Comparison of ENCODE assay signal across 18 cellular contexts in genomic region chr7:2732388-2732787, GRCh38. TPM values are rescaled to one million over a fixed set of nuclear protein-coding genes. Genes with fewer than 3 reads are reported as not detected.
DNase-seq lines count a peak whose midpoint lies in the region; ATAC-seq and TF ChIP-seq lines count a peak whose summit lies in the region.
"Had no signal": no experiment of that assay in that cellular context is flagged by ENCODE, and none has a peak within 500 bp of the region (broad histone marks: within the 10 kb centered on the region; RNA-seq: fewer than 3 reads in every experiment).

No MANE protein-coding gene starts in this region.

- H4K8ac ChIP-seq in H9 (replicated peaks; ENCODE audit: insufficient read length, low read depth, low read length) = no peak overlapping the region
- H4K8ac ChIP-seq in neuronal stem cell (ENCODE audit: low read depth, low read length) = no peak overlapping the region

- peak overlapping the region in 3 of 10 experiments; percentile 55 to 57 (median 56); a peak in 4 of 20 replicates for H3K4me3 ChIP-seq in BLaER1 treated with 17β-estradiol and CSF1 and Interleukin-3, amounts not matched to agents 10 nM and 100 nM
- H3K4me3 ChIP-seq in heart right ventricle (no peak overlapping the region), skeletal muscle tissue (ENCODE audit: low read length in 3 of 3) (no peak overlapping the region), neuronal stem cell (ENCODE audit: low read length in 2 of 2) (no peak overlapping the region)
- H3K4me3 ChIP-seq: gastroesophageal sphincter, GM12878 had no signal

- DNase-seq in H9 (peak; percentile 10), heart right ventricle (no peak), activated gamma-delta T cell treated with Interleukin-2 at 50 U/mL for 16 hours (no peak), neuronal stem cell (ENCODE audit: low spot score) (no peak)
- DNase-seq: activated naive CD4-positive, alpha-beta T cell treated with anti-CD3 and anti-CD28 coated beads for 36 hours; GDM1; MM.1S; NCI-H510A treated with DMSO at 0.1 percent for 48 hours; SHP77 treated with DMSO at 0.1 percent for 48 hours; stimulated activated CD4-positive, alpha-beta T cell treated with anti-CD3 and anti-CD28 coated beads, Interleukin-12 subunit alpha, Interleukin-12 subunit beta, amount 100 ng/mL, for 4 hours; stimulated activated naive CD4-positive, alpha-beta T cell treated with Interleukin-2 at 50 U/mL for 16 hours had no signal

- no peak overlapping the region for H3K14ac ChIP-seq in H9 (ENCODE audit: insufficient read depth, low read length)
- no peak overlapping the region for H3K14ac ChIP-seq in neuronal stem cell (ENCODE audit: low read length)

- H3K9ac ChIP-seq in BLaER1 treated with 17β-estradiol and CSF1 and Interleukin-3, amounts not matched to agents 10 nM and 100 nM = peak overlapping the region in 7 of 11 experiments; percentile 79 to 90 (median 87); a peak in 11 of 22 replicates
- H3K9ac ChIP-seq in H9 (ENCODE audit: extremely low read depth, insufficient read length, low read length) (no peak overlapping the region), skeletal muscle tissue (ENCODE audit: low read depth in 1 of 3, low read length in 3 of 3) (no peak overlapping the region), neuronal stem cell (ENCODE audit: low read depth, low read length, poor library complexity) (no peak overlapping the region)
- H3K9ac ChIP-seq: parathyroid adenoma had no signal

- H3T11ph ChIP-seq in H9 (ENCODE audit: low read length) = no peak overlapping the region

- H4K5ac ChIP-seq in H9 (ENCODE audit: insufficient read length, low read depth, low read length) = no peak overlapping the region

- H2BK12ac ChIP-seq in H9 (ENCODE audit: insufficient read length, low read depth, low read length) (no peak overlapping the region), neuronal stem cell (ENCODE audit: low read length) (no peak overlapping the region)

- H3K4ac ChIP-seq in H9 (ENCODE audit: low read depth, low read length) (no peak overlapping the region), neuronal stem cell (ENCODE audit: low read length) (no peak overlapping the region)

- H3K18ac ChIP-seq in H9 (ENCODE audit: insufficient read length, low read depth, low read length) (no peak overlapping the region), neuronal stem cell (ENCODE audit: low read length) (no peak overlapping the region)

- no peak overlapping the region for H3K4me3 Mint-ChIP-seq in H9
- H3K4me3 Mint-ChIP-seq: activated CD8-positive, alpha-beta memory T cell treated with anti-CD3 and anti-CD28 coated beads, Interleukin-2, amount 10 ng/mL, durations not matched to agents 7 days and 5 days; activated naive CD4-positive, alpha-beta T cell treated with anti-CD3 and anti-CD28 coated beads for 36 hours had no signal

- H3K27ac Mint-ChIP-seq in H9 = peak overlapping the region in 2 of 3 experiments; percentile 3 to 29; a peak in 1 of 7 replicates
- H3K27ac Mint-ChIP-seq: activated naive CD4-positive, alpha-beta T cell treated with anti-CD3 and anti-CD28 coated beads for 36 hours had no signal

- H3K27me3 ChIP-seq in BLaER1 treated with 17β-estradiol and CSF1 and Interleukin-3, amounts not matched to agents 10 nM and 100 nM = peaks cover 0 to 13% (median 0%) of the 10 kb centered on the region in 11 experiments; a peak in 2 of 22 replicates
- H3K27me3 ChIP-seq in H9 (ENCODE audit: insufficient read depth, low read length) = no peaks in the 10 kb centered on the region
- no peaks in the 10 kb centered on the region for H3K27me3 ChIP-seq in heart right ventricle
- no peaks in the 10 kb centered on the region for H3K27me3 ChIP-seq in skeletal muscle tissue (ENCODE audit: control insufficient read depth in 3 of 3, insufficient read depth in 3 of 3, low read length in 3 of 3)
- H3K27me3 ChIP-seq in neuronal stem cell (ENCODE audit: control insufficient read depth in 3 of 3, insufficient read depth in 3 of 3, low read depth in 1 of 3, low read length in 3 of 3) = no peaks in the 10 kb centered on the region
- H3K27me3 ChIP-seq: gastroesophageal sphincter had no signal

- intact Hi-C loops in heart right ventricle (cut with DNase I) = loop anchor here in 1 of 10 donors (10.0 kb wide), 1 partner anchor 112 kb away; the partner anchor contains the start of gene GNA12

- H3K56ac ChIP-seq in H9 (ENCODE audit: insufficient read length, low read depth, low read length) = no peak overlapping the region

- H3K27ac ChIP-seq in BLaER1 treated with 17β-estradiol and CSF1 and Interleukin-3, amounts not matched to agents 10 nM and 100 nM = peak overlapping the region in 8 of 11 experiments; percentile 84 to 98 (median 95); a peak in 14 of 22 replicates
- H3K27ac ChIP-seq in H9 (ENCODE audit: insufficient read length, low read depth, low read length) (no peak overlapping the region), heart right ventricle (peak overlapping the region in 8 of 10 donors; percentile 23 to 83 (median 62)), skeletal muscle tissue (ENCODE audit: low read depth, low read length) (peak overlapping the region; percentile 79), neuronal stem cell (replicated peaks; ENCODE audit: low read length) (no peak overlapping the region)
- H3K27ac ChIP-seq: parathyroid adenoma had no signal

- H4K91ac ChIP-seq in H9 (ENCODE audit: insufficient read length, low read depth, low read length) (no peak overlapping the region), neuronal stem cell (ENCODE audit: low read depth, low read length, poor library complexity) (no peak overlapping the region)

- H2BK5ac ChIP-seq in H9 (ENCODE audit: insufficient read length, low read length) (no peak overlapping the region), neuronal stem cell (ENCODE audit: low read length) (no peak overlapping the region)

- peaks cover 0 to 56% (median 7%) of the 10 kb centered on the region in 11 experiments; a peak in 7 of 22 replicates for H4K20me1 ChIP-seq in BLaER1 treated with 17β-estradiol and CSF1 and Interleukin-3, amounts not matched to agents 10 nM and 100 nM
- H4K20me1 ChIP-seq in H9 (ENCODE audit: control insufficient read depth, insufficient read depth, insufficient read length) = no peaks in the 10 kb centered on the region

- no peak overlapping the region for H2BK20ac ChIP-seq in H9 (ENCODE audit: low read depth, low read length, poor library complexity, severe bottlenecking)

- peaks cover 75 to 99% (median 97%) of the 10 kb centered on the region in 10 experiments for H3K4me1 ChIP-seq in BLaER1 treated with 17β-estradiol and CSF1 and Interleukin-3, amounts not matched to agents 10 nM and 100 nM
- no peaks in the 10 kb centered on the region; the same call in 1 of the 2 replicates for H3K4me1 ChIP-seq in H9 (ENCODE audit: insufficient read depth, low read length)
- H3K4me1 ChIP-seq in heart right ventricle = peaks cover 20 to 65% (median 41%) of the 10 kb centered on the region in 9 donors
- H3K4me1 ChIP-seq in skeletal muscle tissue (ENCODE audit: control insufficient read depth in 3 of 3, insufficient read depth in 3 of 3, low read length in 3 of 3) = peaks cover 30 to 44% (median 35%) of the 10 kb centered on the region in 3 donors
- peaks cover 3 to 5% of the 10 kb centered on the region in 2 donors for H3K4me1 ChIP-seq in neuronal stem cell (ENCODE audit: control insufficient read depth in 2 of 2, insufficient read depth in 1 of 2, low read depth in 1 of 2, low read length in 2 of 2)
- H3K4me1 ChIP-seq: parathyroid adenoma had no signal

- H2BK120ac ChIP-seq in H9 (ENCODE audit: low read depth, low read length, poor library complexity, severe bottlenecking) (no peak overlapping the region), neuronal stem cell (ENCODE audit: low read depth, low read length) (no peak overlapping the region)

- H2AK5ac ChIP-seq in H9 (ENCODE audit: insufficient read length, low read length) (no peak overlapping the region), neuronal stem cell (ENCODE audit: low read depth, low read length) (no peak overlapping the region)

- TF ChIP-seq CTCF in H9 (conservative IDR thresholded peaks at IDR 0.05) = no peak
- no peak for TF ChIP-seq CTCF in heart right ventricle (IDR thresholded peaks at IDR 0.05)

- H2BK15ac ChIP-seq in H9 (ENCODE audit: low read depth, low read length) = no peak overlapping the region
- no peak overlapping the region for H2BK15ac ChIP-seq in neuronal stem cell (ENCODE audit: low read length)

- ATAC-seq in heart right ventricle (no peak), GM21619 (IDR thresholded peaks at IDR 0.05; ENCODE audit: unreplicated experiment) (no peak)
- ATAC-seq: activated CD8-positive, alpha-beta memory T cell treated with anti-CD3 and anti-CD28 coated beads, Interleukin-2, amount 10 ng/mL, durations not matched to agents 7 days and 5 days; GM12878 had no signal

- peak overlapping the region in 10 of 11 experiments; percentile 83 to 98 (median 94); a peak in 19 of 22 replicates for H3K4me2 ChIP-seq in BLaER1 treated with 17β-estradiol and CSF1 and Interleukin-3, amounts not matched to agents 10 nM and 100 nM
- H3K4me2 ChIP-seq in H9 (ENCODE audit: insufficient read depth, insufficient read length, low read length) (no peak overlapping the region), neuronal stem cell (ENCODE audit: insufficient read depth, low read length, poor library complexity, severe bottlenecking) (no peak overlapping the region)

- no peaks in the 10 kb centered on the region for H3K27me3 Mint-ChIP-seq in H9 (ENCODE audit: low read depth)
- H3K27me3 Mint-ChIP-seq: activated CD8-positive, alpha-beta memory T cell treated with anti-CD3 and anti-CD28 coated beads, Interleukin-2, amount 10 ng/mL, durations not matched to agents 7 days and 5 days had no signal

- peaks cover 0 to 14% (median 0%) of the 10 kb centered on the region in 11 experiments; a peak in 6 of 22 replicates for H3K9me3 ChIP-seq in BLaER1 treated with 17β-estradiol and CSF1 and Interleukin-3, amounts not matched to agents 10 nM and 100 nM (replicated peaks in 1 of 11)
- no peaks in the 10 kb centered on the region for H3K9me3 ChIP-seq in H9 (ENCODE audit: control insufficient read depth, low read depth, low read length)
- H3K9me3 ChIP-seq in heart right ventricle = peaks cover 0 to 9% (median 0%) of the 10 kb centered on the region in 11 donors
- H3K9me3 ChIP-seq in skeletal muscle tissue (ENCODE audit: control insufficient read depth in 3 of 3, low read length in 3 of 3) = no peaks in the 10 kb centered on the region
- peaks cover 2 to 9% of the 10 kb centered on the region in 2 donors for H3K9me3 ChIP-seq in neuronal stem cell (replicated peaks in 1 of 2; ENCODE audit: control insufficient read depth in 2 of 2, insufficient read depth in 1 of 2, low read depth in 1 of 2, low read length in 2 of 2)
- H3K9me3 ChIP-seq: gastroesophageal sphincter had no signal

- H3K36me3 Mint-ChIP-seq in H9 (ENCODE audit: insufficient read depth in 1 of 3, low read depth in 3 of 3) = peaks cover 31 to 43% (median 41%) of the 10 kb centered on the region in 3 experiments; a peak in 6 of 7 replicates
- H3K36me3 Mint-ChIP-seq: activated CD8-positive, alpha-beta memory T cell treated with anti-CD3 and anti-CD28 coated beads, Interleukin-2, amount 10 ng/mL, durations not matched to agents 7 days and 5 days had no signal

- no peaks in the 10 kb centered on the region for H3K9me3 Mint-ChIP-seq in H9
- H3K9me3 Mint-ChIP-seq: activated naive CD4-positive, alpha-beta T cell treated with anti-CD3 and anti-CD28 coated beads for 36 hours had no signal

- H3K79me1 ChIP-seq in H9 (ENCODE audit: insufficient read depth, low read depth, low read length, poor library complexity, severe bottlenecking) (peaks cover 8% of the 10 kb centered on the region), neuronal stem cell (ENCODE audit: low read depth, low read length) (peaks cover 11% of the 10 kb centered on the region)

- H3K23ac ChIP-seq in H9 (ENCODE audit: insufficient read length, low read depth, low read length) (no peak overlapping the region), neuronal stem cell (ENCODE audit: low read depth, low read length, poor library complexity) (no peak overlapping the region)

- H2AFZ ChIP-seq in H9 (ENCODE audit: low read length) = no peak overlapping the region
- H2AFZ ChIP-seq in neuronal stem cell (ENCODE audit: low read length) = no peak overlapping the region
- H2AFZ ChIP-seq: parathyroid adenoma had no signal

- no CpG with 5 or more reads among the region's 9 CpGs for WGBS in H9 (ENCODE audit: extremely low coverage, insufficient read length, low lambda C conversion rate)
- 96 to 97% methylated on average over 9 of the region's 9 CpGs for WGBS in heart right ventricle, 2 donors
- no CpG with 5 or more reads among the region's 9 CpGs for WGBS in neuronal stem cell (ENCODE audit: extremely low coverage in 2 of 2, insufficient read length in 2 of 2, insufficient replicate concordance in 1 of 2), 2 donors

- H3K36me3 ChIP-seq in BLaER1 treated with 17β-estradiol and CSF1 and Interleukin-3, amounts not matched to agents 10 nM and 100 nM = peaks cover 28 to 51% (median 36%) of the 10 kb centered on the region in 11 experiments
- H3K36me3 ChIP-seq in heart right ventricle = peaks cover 0 to 35% (median 4%) of the 10 kb centered on the region in 9 donors
- peaks cover 8 to 19% (median 14%) of the 10 kb centered on the region in 3 donors for H3K36me3 ChIP-seq in skeletal muscle tissue (ENCODE audit: control insufficient read depth in 3 of 3, insufficient read depth in 3 of 3, low read length in 3 of 3)
- H3K36me3 ChIP-seq in neuronal stem cell (replicated peaks in 1 of 2; ENCODE audit: control insufficient read depth in 2 of 2, insufficient read depth in 2 of 2, low read length in 2 of 2) = peaks cover 9 to 43% of the 10 kb centered on the region in 2 donors

- no peaks in the 10 kb centered on the region for H3K23me2 ChIP-seq in H9 (ENCODE audit: insufficient read length, low read depth, low read length, poor library complexity, severe bottlenecking)

- H3K4me1 Mint-ChIP-seq in H9 = peaks cover 21 to 22% of the 10 kb centered on the region in 2 experiments

- H3K79me2 ChIP-seq in H9 (ENCODE audit: insufficient read depth, low read length) = no peaks in the 10 kb centered on the region; the same call in 1 of the 2 replicates
- H3K79me2 ChIP-seq: parathyroid adenoma had no signal

RNA-seq across cellular contexts. Expression of gene AMZ1, which starts 44.4 kb away (rescaled TPM):
- 0.74 and 0.90 TPM in 2 replicates for total RNA-seq in H9 (2021)
- total RNA-seq in heart right ventricle = under 1 TPM in 6 of 10 donors, not detected in 4; 0.04 to 0.11 (median 0.07) TPM
- under 1 TPM; 0.04 to 0.07 TPM for polyA plus RNA-seq in heart right ventricle
- under 0.01 TPM for total RNA-seq in skeletal muscle tissue
- polyA plus RNA-seq in neuronal stem cell (2013, experiment 1 of 2) = 0.04 TPM
- 0.01 TPM for polyA plus RNA-seq in neuronal stem cell (2013, experiment 2 of 2)

Comparison
In these comparisons a context has a peak if more than half of its experiments do, and no peak if none do; other contexts are left out.
1. H3K27ac ChIP-seq: peak in BLaER1 treated with 17β-estradiol and CSF1 and Interleukin-3, amounts not matched to agents 10 nM and 100 nM (8 of 11), heart right ventricle (8 of 10) and skeletal muscle tissue (single experiment); none in H9 (single experiment) and neuronal stem cell (single experiment).
2. H3K4me2 ChIP-seq: peak in BLaER1 treated with 17β-estradiol and CSF1 and Interleukin-3, amounts not matched to agents 10 nM and 100 nM (10 of 11); none in H9 (single experiment) and neuronal stem cell (single experiment).
3. H3K9ac ChIP-seq: peak in BLaER1 treated with 17β-estradiol and CSF1 and Interleukin-3, amounts not matched to agents 10 nM and 100 nM (7 of 11); none in H9 (single experiment), skeletal muscle tissue (0 of 3) and neuronal stem cell (single experiment).